In genomic region chr7:42614636-42615035, GRCh38 we compare ENCODE assay signal across 1 cellular context.
TF ChIP-seq lines count a peak whose summit lies in the region.

No MANE protein-coding gene starts in this region.

TF ChIP-seq in IMR-90, 13 proteins besides CTCF, POLR2A, EP300 and RAD21:
- no peak for TF ChIP-seq FOS (IDR thresholded peaks at IDR 0.05; ENCODE audit: low read depth, low read length)
- TF ChIP-seq USF2 (IDR thresholded peaks at IDR 0.05; ENCODE audit: low read depth, low read length) = no peak
- TF ChIP-seq ELK1 (IDR thresholded peaks at IDR 0.05; ENCODE audit: borderline replicate concordance, low read depth, low read length) = no peak
- TF ChIP-seq RCOR1 (IDR thresholded peaks at IDR 0.05; ENCODE audit: insufficient replicate concordance, low read length) = no peak
- TF ChIP-seq CHD1 (IDR thresholded peaks at IDR 0.05; ENCODE audit: low read depth, low read length) = no peak
- no peak for TF ChIP-seq RFX5 (IDR thresholded peaks at IDR 0.05; ENCODE audit: low read depth, low read length)
- TF ChIP-seq NFE2L2 (IDR thresholded peaks at IDR 0.05; ENCODE audit: low read depth, low read length) = no peak
- TF ChIP-seq SMC3 (IDR thresholded peaks at IDR 0.05; ENCODE audit: low read depth, low read length) = no peak
- TF ChIP-seq CEBPB (IDR thresholded peaks at IDR 0.05; ENCODE audit: low read depth, low read length) = no peak
- TF ChIP-seq MAFK (IDR thresholded peaks at IDR 0.05; ENCODE audit: low read depth, low read length) = no peak
- no peak for TF ChIP-seq MXI1 (IDR thresholded peaks at IDR 0.05; ENCODE audit: borderline replicate concordance, low read depth, low read length)
- no peak for TF ChIP-seq BHLHE40 (IDR thresholded peaks at IDR 0.05; ENCODE audit: low read depth, low read length)
- no peak for TF ChIP-seq MAZ (IDR thresholded peaks at IDR 0.05; ENCODE audit: borderline replicate concordance, low read depth, low read length)
